7 cellular contexts compared by ENCODE assay signal in genomic region chr1:177934461-177934860, GRCh38.
"Had no signal": no experiment of that assay in that cellular context is flagged by ENCODE, and none has a peak within 500 bp of the region (broad histone marks: within the 10 kb centered on the region; RNA-seq: fewer than 3 reads in every experiment).

No MANE protein-coding gene starts in this region.

- ATAC-seq: HCT116, HepG2 had no signal

- H3K27ac ChIP-seq: GM23248 had no signal

- H3K4me1 ChIP-seq: HAP-1 had no signal

- H3K4me3 ChIP-seq: GM23248, HAP-1 had no signal

- H3K9me3 ChIP-seq: HAP-1 had no signal

- H3K36me3 ChIP-seq: HAP-1 had no signal

- DNase-seq: GM23248, GOT3, H7, KG1 had no signal
